In the genomic region with DNA sequence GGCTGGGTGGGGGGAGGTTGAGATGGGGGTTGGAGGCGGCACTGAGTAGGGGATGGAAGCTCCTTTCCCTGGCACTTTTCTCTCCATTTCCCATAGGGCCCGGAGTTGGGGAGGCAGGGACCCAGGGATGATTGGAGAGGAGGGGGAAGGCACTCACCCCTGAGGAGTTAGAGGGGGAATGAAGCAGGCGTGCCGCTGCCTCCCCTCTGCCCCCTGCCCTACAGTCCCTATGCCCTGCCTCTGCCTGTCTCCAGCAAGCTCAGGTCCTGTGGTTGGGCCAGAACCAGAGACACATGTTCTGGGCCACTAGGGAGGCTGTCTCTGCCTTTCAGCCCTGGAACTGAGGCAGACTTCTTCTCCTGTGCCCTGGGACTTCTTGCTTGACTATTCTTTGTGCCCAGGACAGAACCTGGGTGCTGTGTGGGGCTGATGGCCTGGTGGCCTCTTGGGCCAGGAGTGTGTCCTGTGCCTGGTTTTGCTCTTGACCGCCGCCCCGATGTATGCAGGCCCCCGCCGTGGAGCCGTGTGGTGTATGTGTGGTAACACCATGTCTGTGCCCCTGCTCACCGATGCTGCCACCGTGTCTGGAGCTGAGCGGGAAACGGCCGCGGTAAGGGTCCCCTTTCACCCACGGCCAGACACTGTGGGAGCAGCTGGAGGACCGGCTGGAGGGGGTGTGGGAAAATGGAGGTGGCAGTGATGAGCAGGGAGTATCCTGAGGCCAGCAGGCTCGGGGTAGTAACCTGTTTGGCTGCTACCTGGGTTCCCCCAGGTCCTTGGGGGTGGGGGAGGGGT, we compare ENCODE assay signal across 9 cellular contexts. TPM values are rescaled to one million over a fixed set of nuclear protein-coding genes. Genes with fewer than 3 reads are reported as not detected.
DNase-seq lines count a peak whose midpoint lies in the region; TF ChIP-seq lines count a peak whose summit lies in the region.
"Had no signal": no experiment of that assay in that cellular context is flagged by ENCODE, and none has a peak within 500 bp of the region (broad histone marks: within the 10 kb centered on the region; RNA-seq: fewer than 3 reads in every experiment).

No MANE protein-coding gene starts in this region.

- no peaks in the 10 kb centered on the region for H3K27me3 ChIP-seq in Caco-2 (replicated peaks; ENCODE audit: control insufficient read depth, insufficient read depth, low read length)
- H3K27me3 ChIP-seq in OCI-LY3 (ENCODE audit: low read depth, low read length), result no peaks in the 10 kb centered on the region
- no peaks in the 10 kb centered on the region for H3K27me3 ChIP-seq in osteoblast (ENCODE audit: insufficient read depth, low read length)

- peak overlapping the region; percentile 93 for H3K4me3 Mint-ChIP-seq in Caco-2 (ENCODE audit: unreplicated experiment)

- intact Hi-C loops in Caco-2 (cut with micrococcal nuclease; ENCODE audit: unreplicated experiment) (no loop called here), lower leg skin (cut with DNase I; ENCODE audit: low total_unique reads) (no loop called here)

- H3K4me1 Mint-ChIP-seq in Caco-2 (ENCODE audit: low read depth, unreplicated experiment), result no peaks in the 10 kb centered on the region

- H3K4me3 ChIP-seq in Caco-2 (ENCODE audit: low read depth, low read length) (peak overlapping the region; percentile 84), OCI-LY3 (ENCODE audit: low read length) (peak overlapping the region; percentile 99; the same call in 1 of the 2 replicates), epithelial cell of esophagus (ENCODE audit: low read length) (peak overlapping the region; percentile 97), osteoblast (ENCODE audit: insufficient read depth, low read length) (peak overlapping the region; percentile 96), lower leg skin (ENCODE audit: low read depth, poor library complexity, severe bottlenecking) (no peak overlapping the region)

- peaks cover 70% of the 10 kb centered on the region for H3K36me3 Mint-ChIP-seq in Caco-2 (ENCODE audit: insufficient read depth, unreplicated experiment)

- no peak for TF ChIP-seq CTCF in Caco-2 (IDR thresholded peaks at IDR 0.05; ENCODE audit: insufficient read depth in 1 of 2, low read depth in 1 of 2, low read length in 1 of 2, severe bottlenecking in 1 of 2, unreplicated experiment in 1 of 2)
- no peak for TF ChIP-seq CTCF in OCI-LY3 (IDR thresholded peaks at IDR 0.05; ENCODE audit: low read depth, low read length)
- no peak for TF ChIP-seq CTCF in epithelial cell of esophagus (IDR thresholded peaks at IDR 0.05; ENCODE audit: insufficient read depth, low read depth, low read length, missing control alignments)
- TF ChIP-seq CTCF in osteoblast (IDR thresholded peaks at IDR 0.05; ENCODE audit: extremely low read depth, low read depth, low read length), result no peak
- no peak for TF ChIP-seq CTCF in lower leg skin (IDR thresholded peaks at IDR 0.05)

- POLR2A ChIA-PET in Caco-2 (lab: Charles Lee), result interaction anchor here (1.9 to 3.2 kb wide), 2 partner anchors 9 to 14 kb away, joined by 15 to 19 read pairs; a partner anchor contains a TSS

- no peak for TF ChIP-seq POLR2A in lower leg skin (IDR thresholded peaks at IDR 0.05)

- peak overlapping the region; percentile 91 for H3K27ac Mint-ChIP-seq in Caco-2 (ENCODE audit: unreplicated experiment)

- H3K4me2 ChIP-seq in OCI-LY3 (ENCODE audit: low read length), result peak overlapping the region; percentile 53
- H3K4me2 ChIP-seq in osteoblast (ENCODE audit: insufficient read depth, low read length), result peak overlapping the region; percentile 90

- DNase-seq in Caco-2, result no peak
- no peak for DNase-seq in epithelial cell of esophagus (ENCODE audit: low read depth)
- peak; percentile 93 for DNase-seq in osteoblast (ENCODE audit: insufficient read length, low spot score, missing footprints)
- DNase-seq in lower leg skin (ENCODE audit: low spot score in 2 of 2), result no peak
- no peak for DNase-seq in NCI-H1105 (lab: John Stamatoyannopoulos, UW)
- DNase-seq in NCI-H2196 treated with DMSO at 0.1 percent for 48 hours (lab: John Stamatoyannopoulos, UW; ENCODE audit: unreplicated experiment), result no peak
- DNase-seq in NCI-H69 (lab: John Stamatoyannopoulos, UW), result no peak
- DNase-seq: NCI-H446 treated with DMSO at 0.1 percent for 48 hours had no signal

- no peaks in the 10 kb centered on the region for H3K9me3 ChIP-seq in Caco-2
- no peaks in the 10 kb centered on the region for H3K9me3 ChIP-seq in OCI-LY3 (ENCODE audit: insufficient read depth, low read length)
- no peaks in the 10 kb centered on the region for H3K9me3 ChIP-seq in osteoblast (ENCODE audit: low read depth, low read length)

- no peaks in the 10 kb centered on the region for H3K9me3 Mint-ChIP-seq in Caco-2 (ENCODE audit: unreplicated experiment)

- H3K4me1 ChIP-seq in Caco-2 (peaks cover 9% of the 10 kb centered on the region), OCI-LY3 (ENCODE audit: low read length) (peaks cover 8% of the 10 kb centered on the region), osteoblast (ENCODE audit: insufficient read depth, low read length) (peaks cover 21% of the 10 kb centered on the region)

- H4K20me1 ChIP-seq in OCI-LY3 (ENCODE audit: insufficient read depth, low read length) (no peaks in the 10 kb centered on the region), osteoblast (ENCODE audit: insufficient read depth, low read length) (peaks cover 8% of the 10 kb centered on the region)

- H3K27ac ChIP-seq in OCI-LY3 (ENCODE audit: low read length) (no peak overlapping the region), osteoblast (ENCODE audit: low read depth, low read length) (peak overlapping the region; percentile 30)

- no TSS peak for BruUV-seq in Caco-2 (replicated peaks; lab: Mats Ljungman, UMichigan)

- CTCF ChIA-PET in Caco-2 (lab: Charles Lee), result interaction anchor here (2.1 kb wide), 1 partner anchor 20 kb away, joined by 21 read pairs; no protein-coding TSS in a partner anchor

- no peak overlapping the region for H2AFZ ChIP-seq in OCI-LY3 (ENCODE audit: low read depth, low read length)
- no peak overlapping the region for H2AFZ ChIP-seq in osteoblast (ENCODE audit: low read length)

- H3K36me3 ChIP-seq in Caco-2 (ENCODE audit: control insufficient read depth, insufficient read depth, low read length) (no peaks in the 10 kb centered on the region; the same call in 1 of the 2 replicates), OCI-LY3 (replicated peaks; ENCODE audit: low read depth, low read length) (peaks cover 6% of the 10 kb centered on the region), osteoblast (ENCODE audit: insufficient read depth, low read length) (peaks cover 32% of the 10 kb centered on the region)

- H3K27me3 Mint-ChIP-seq in Caco-2 (ENCODE audit: insufficient read depth, unreplicated experiment), result no peaks in the 10 kb centered on the region

- H3K9ac ChIP-seq in OCI-LY3 (ENCODE audit: low read length), result peak overlapping the region; percentile 93; the same call in 1 of the 2 replicates

- WGBS in lower leg skin, 2 donors, result 59 to 64% methylated on average over 13 to 19 of the region's 19 CpGs

- H3K79me2 ChIP-seq in OCI-LY3 (ENCODE audit: low read length), result peaks cover 24% of the 10 kb centered on the region
- H3K79me2 ChIP-seq in osteoblast (ENCODE audit: insufficient read depth, low read length), result peaks cover 33% of the 10 kb centered on the region

RNA-seq across cellular contexts. Expression of a gene that starts 1.4 kb away (rescaled TPM):
- total RNA-seq in Caco-2 (2022) (52.5 and 63.1 TPM in 2 replicates), osteoblast (28.3 and 36.9 TPM in 2 replicates), lower leg skin (10 to 100 TPM; 57.6 to 76.0 (median 66.7) TPM)

RNA-seq across cellular contexts. Expression of a gene that starts 8.2 kb away (rescaled TPM):
- total RNA-seq in Caco-2 (2022) (51.6 and 57.1 TPM in 2 replicates), osteoblast (11.8 and 13.4 TPM in 2 replicates), lower leg skin (10 to 100 TPM; 12.8 to 39.3 (median 29.5) TPM)

RNA-seq across cellular contexts. Expression of a gene that starts 14.1 kb away (rescaled TPM):
- 44.7 and 47.8 TPM in 2 replicates for total RNA-seq in Caco-2 (2022)
- total RNA-seq in osteoblast, result 29.8 and 31.1 TPM in 2 replicates
- total RNA-seq in lower leg skin, result 100 to 1,000 TPM in 1 of 4 donors, 10 to 100 TPM in 3; 77.0 to 115 (median 85.7) TPM

RNA-seq across cellular contexts. Expression of a gene that starts 32.9 kb away (rescaled TPM):
- total RNA-seq in Caco-2 (2022) (18.3 and 19.4 TPM in 2 replicates), osteoblast (36.5 and 39.8 TPM in 2 replicates), lower leg skin (10 to 100 TPM; 30.9 to 44.9 (median 36.0) TPM)

RNA-seq across cellular contexts. Expression of a gene that starts 49.1 kb away (rescaled TPM):
- total RNA-seq in Caco-2 (2022) (29.4 and 31.3 TPM in 2 replicates), osteoblast (41.5 and 42.0 TPM in 2 replicates), lower leg skin (10 to 100 TPM; 33.6 to 40.4 (median 39.9) TPM)
